ENCODE assay signal across 8 cellular contexts in genomic region chr17:64599187-64599676, GRCh38.
A peak's percentile ranks its signal among the peaks of the same experiment; 100 is the strongest.
DNase-seq lines count a peak whose midpoint lies in the region; ATAC-seq and TF ChIP-seq lines count a peak whose summit lies in the region.

No MANE protein-coding gene starts in this region.

- no peaks in the 10 kb centered on the region for H3K27me3 ChIP-seq in HL-60 (ENCODE audit: insufficient read depth, poor library complexity, severe bottlenecking)
- no peaks in the 10 kb centered on the region for H3K27me3 ChIP-seq in A673 (replicated peaks; ENCODE audit: insufficient read depth, low read depth, low read length, poor library complexity)
- H3K27me3 ChIP-seq in tibial artery, result no peaks in the 10 kb centered on the region

- H3K9me3 Mint-ChIP-seq in progenitor cell of endocrine pancreas (ENCODE audit: low read depth), result no peaks in the 10 kb centered on the region

- intact Hi-C loops in A673 (cut with micrococcal nuclease; ENCODE audit: unreplicated experiment) (no loop called here), tibial artery (cut with DNase I; ENCODE audit: low total_unique reads) (no loop called here)

- H3K4me1 Mint-ChIP-seq in progenitor cell of endocrine pancreas (ENCODE audit: low read depth), result no peaks in the 10 kb centered on the region

- peak; percentile 68 for ATAC-seq in GM21381 (IDR thresholded peaks at IDR 0.05; ENCODE audit: unreplicated experiment)

- no peaks in the 10 kb centered on the region for H3K27me3 Mint-ChIP-seq in progenitor cell of endocrine pancreas

- TF ChIP-seq CTCF in HL-60 (IDR thresholded peaks at IDR 0.05; ENCODE audit: insufficient read depth, low read length) (no peak), A673 (conservative IDR thresholded peaks at IDR 0.05; ENCODE audit: low read depth, low read length) (no peak), progenitor cell of endocrine pancreas (IDR thresholded peaks at IDR 0.05; ENCODE audit: unreplicated experiment) (no peak), tibial artery (IDR thresholded peaks at IDR 0.05) (no peak)

- H3K36me3 Mint-ChIP-seq in progenitor cell of endocrine pancreas (ENCODE audit: insufficient read depth), result peaks cover 6% of the 10 kb centered on the region

- CTCF ChIA-PET in A673 (lab: Charles Lee), result no interaction called here

- no peak overlapping the region for H3K4me3 ChIP-seq in HL-60 (replicated peaks; ENCODE audit: insufficient read depth, low read length)
- H3K4me3 ChIP-seq in A673 (ENCODE audit: low read depth, low read length, poor library complexity, severe bottlenecking), result no peak overlapping the region
- no peak overlapping the region for H3K4me3 ChIP-seq in tibial artery

- peak in 1 of 2 experiments; percentile 52 for DNase-seq in HL-60 (ENCODE audit: low read depth in 1 of 2, low spot score in 1 of 2)
- DNase-seq in activated CD8-positive, alpha-beta memory T cell treated with anti-CD3 and anti-CD28 coated beads for 48 hours (ENCODE audit: low read depth in 2 of 3, low spot score in 2 of 3), result peak in 2 of 3 experiments; percentile 33
- peak; percentile 15 for DNase-seq in mucosa of gallbladder (ENCODE audit: low spot score)
- DNase-seq in A673 (ENCODE audit: low spot score), result no peak
- no peak for DNase-seq in progenitor cell of endocrine pancreas (ENCODE audit: low spot score, unreplicated experiment)
- DNase-seq in 8988T, result no peak
- no peak for DNase-seq in tibial artery

- H3K27ac ChIP-seq in HL-60 (replicated peaks), result peak overlapping the region; percentile 34
- no peak overlapping the region for H3K27ac ChIP-seq in A673 (ENCODE audit: low read depth, low read length, poor library complexity, severe bottlenecking)
- no peak overlapping the region for H3K27ac ChIP-seq in tibial artery

- no peak overlapping the region for H3K4me3 Mint-ChIP-seq in progenitor cell of endocrine pancreas (ENCODE audit: low read depth)

- H3K27ac Mint-ChIP-seq in progenitor cell of endocrine pancreas, result no peak overlapping the region

- BruUV-seq in A673 (replicated peaks; lab: Mats Ljungman, UMichigan), result no TSS peak

- H3K9me3 ChIP-seq in A673 (ENCODE audit: low read depth, low read length, poor library complexity, severe bottlenecking) (no peaks in the 10 kb centered on the region), tibial artery (no peaks in the 10 kb centered on the region)

- peaks cover 16% of the 10 kb centered on the region for H3K4me1 ChIP-seq in A673 (ENCODE audit: insufficient read depth, low read length, poor library complexity, severe bottlenecking)
- peaks cover 0 to 8% (median 0%) of the 10 kb centered on the region in 4 donors for H3K4me1 ChIP-seq in tibial artery

- H3K36me3 ChIP-seq in A673 (ENCODE audit: insufficient read depth, low read length, poor library complexity, severe bottlenecking), result no peaks in the 10 kb centered on the region
- peaks cover 9 to 15% (median 13%) of the 10 kb centered on the region in 3 donors for H3K36me3 ChIP-seq in tibial artery

- POLR2A ChIA-PET in A673 (lab: Charles Lee; ENCODE audit: low non-redundant PET), result no interaction called here

Comparison
In these comparisons a context has a peak if more than half of its experiments do, and no peak if none do; other contexts are left out.
1. DNase-seq: peak in activated CD8-positive, alpha-beta memory T cell treated with anti-CD3 and anti-CD28 coated beads for 48 hours (2 of 3) and mucosa of gallbladder (single experiment); none in A673 (single experiment), progenitor cell of endocrine pancreas (single experiment), 8988T (single experiment) and tibial artery (0 of 2).